11 cellular contexts compared by ENCODE assay signal in genomic region chr15:69573815-69574472, GRCh38.
A peak's percentile ranks its signal among the peaks of the same experiment; 100 is the strongest.
DNase-seq lines count a peak whose midpoint lies in the region; ATAC-seq, FAIRE-seq and TF ChIP-seq lines count a peak whose summit lies in the region.
"Had no signal": no experiment of that assay in that cellular context is flagged by ENCODE, and none has a peak within 500 bp of the region (broad histone marks: within the 10 kb centered on the region; RNA-seq: fewer than 3 reads in every experiment).

No MANE protein-coding gene starts in this region.

- H3K36me3 Mint-ChIP-seq in GM23338 (ENCODE audit: low read depth) (no peaks in the 10 kb centered on the region), nephron progenitor cell (ENCODE audit: low read depth) (no peaks in the 10 kb centered on the region)
- H3K36me3 Mint-ChIP-seq: mesothelial cell of epicardium had no signal

- H3K9me3 Mint-ChIP-seq in GM23338 (no peaks in the 10 kb centered on the region), nephron progenitor cell (no peaks in the 10 kb centered on the region)
- H3K9me3 Mint-ChIP-seq: mesothelial cell of epicardium had no signal

- no peak for TF ChIP-seq EP300 in HepG2 (IDR thresholded peaks at IDR 0.05; ENCODE audit: low read depth in 2 of 2, low read length in 2 of 2)
- TF ChIP-seq EP300 in HepG2 (CRISPR knock-in tag; IDR thresholded peaks at IDR 0.05; ENCODE audit: borderline replicate concordance), result no peak

- H3K27ac Mint-ChIP-seq in GM23338, result no peak overlapping the region
- H3K27ac Mint-ChIP-seq in nephron progenitor cell, result no peak overlapping the region
- H3K27ac Mint-ChIP-seq: mesothelial cell of epicardium had no signal

- TF ChIP-seq CTCF in GM23338 (conservative IDR thresholded peaks at IDR 0.05; ENCODE audit: low read depth in 2 of 2), result no peak
- TF ChIP-seq CTCF in nephron progenitor cell (IDR thresholded peaks at IDR 0.05), result no peak
- TF ChIP-seq CTCF in GM10266 (IDR thresholded peaks at IDR 0.05; ENCODE audit: control insufficient read depth, insufficient read depth, low read depth, missing control alignments), result no peak
- TF ChIP-seq CTCF in HepG2 (CRISPR knock-in tag; IDR thresholded peaks at IDR 0.05), result no peak

- no peak overlapping the region for H3K9ac ChIP-seq in HepG2 (ENCODE audit: insufficient read depth, low read depth, low read length)

- H2AFZ ChIP-seq in GM23338, result peak overlapping the region; percentile 52; the same call in 1 of the 2 replicates
- no peak overlapping the region for H2AFZ ChIP-seq in HepG2 (ENCODE audit: low read length)

- H3K36me3 ChIP-seq in GM23338 (ENCODE audit: insufficient read depth), result no peaks in the 10 kb centered on the region
- no peaks in the 10 kb centered on the region for H3K36me3 ChIP-seq in HepG2 (replicated peaks in 1 of 2; ENCODE audit: control insufficient read depth in 1 of 2, insufficient read depth in 2 of 2, low read length in 2 of 2)

- no TSS peak for BruUV-seq in HepG2 (replicated peaks; lab: Mats Ljungman, UMichigan)

- H3K27ac ChIP-seq in GM23338 (ENCODE audit: low read depth) (no peak overlapping the region), caudate nucleus (ENCODE audit: low read depth, low read length) (no peak overlapping the region), HepG2 (ENCODE audit: extremely low read length, insufficient read depth, low read length) (no peak overlapping the region)

- H3K27me3 ChIP-seq in GM23338 (ENCODE audit: insufficient read depth) (no peaks in the 10 kb centered on the region), HepG2 (ENCODE audit: control insufficient read depth in 1 of 2, insufficient read depth in 2 of 2, low read length in 2 of 2) (peaks cover 16 to 93% of the 10 kb centered on the region in 2 experiments; a peak in 4 of 5 replicates)

- H3K27me3 Mint-ChIP-seq in GM23338 (ENCODE audit: insufficient read depth, low read depth, poor library complexity) (peaks cover 8% of the 10 kb centered on the region), nephron progenitor cell (ENCODE audit: low read depth, poor library complexity) (peaks cover 43% of the 10 kb centered on the region)

- H3K4me1 Mint-ChIP-seq in GM23338, result peaks cover 10% of the 10 kb centered on the region
- H3K4me1 Mint-ChIP-seq in nephron progenitor cell, result peaks cover 13% of the 10 kb centered on the region

- H3K4me3 ChIP-seq in GM23338 (no peak overlapping the region), HepG2 (replicated peaks in 1 of 3; ENCODE audit: insufficient read depth in 1 of 3, low read depth in 2 of 3, low read length in 3 of 3) (no peak overlapping the region)

- ATAC-seq in GM23338 (no peak; the same call in 1 of the 3 replicates), HepG2 (no peak), GM18858 (IDR thresholded peaks at IDR 0.05; ENCODE audit: unreplicated experiment) (no peak)

- 11% methylated on average over 13 of the region's 13 CpGs for whole genome bisulfite sequencing in HepG2 (ENCODE audit: low lambda C conversion rate)

- H3K4me3 Mint-ChIP-seq in GM23338, result no peak overlapping the region
- no peak overlapping the region for H3K4me3 Mint-ChIP-seq in nephron progenitor cell
- H3K4me3 Mint-ChIP-seq: mesothelial cell of epicardium had no signal

- no peaks in the 10 kb centered on the region for H3F3A ChIP-seq in GM23338 (replicated peaks; ENCODE audit: low read depth)

- H3K4me2 ChIP-seq in GM23338 (no peak overlapping the region), HepG2 (ENCODE audit: low read depth, low read length) (no peak overlapping the region)

- CTCF ChIA-PET in HepG2 (lab: Yijun Ruan, JAX; ENCODE audit: low intra/inter-chr PET ratio, low total read pairs), result no interaction called here

- no peaks in the 10 kb centered on the region for H3K9me2 ChIP-seq in GM23338 (ENCODE audit: insufficient read depth)

- TF ChIP-seq POLR2A in HepG2 (IDR thresholded peaks at IDR 0.05; ENCODE audit: insufficient read depth in 1 of 2, low read depth in 2 of 2, low read length in 2 of 2), result no peak

- no peaks in the 10 kb centered on the region for H3K9me3 ChIP-seq in HepG2 (ENCODE audit: low read length)

- TF ChIP-seq RAD21 in HepG2 (CRISPR knock-in tag; IDR thresholded peaks at IDR 0.05), result no peak

- H3K79me2 ChIP-seq in GM23338 (replicated peaks; ENCODE audit: insufficient read depth) (no peaks in the 10 kb centered on the region), HepG2 (ENCODE audit: insufficient read depth, low read length) (no peaks in the 10 kb centered on the region)

- no peak for DNase-seq in GM23338 (ENCODE audit: low spot score)
- peak; percentile 56 to 64 for DNase-seq in activated CD4-positive, alpha-beta T cell treated with anti-CD3 and anti-CD28 coated beads, Interleukin-2, amount 50 U/mL, for 4 hours
- DNase-seq in caudate nucleus (lab: John Stamatoyannopoulos, UW), result peak in 48 of 61 donors; percentile 6 to 95 (median 58)
- peak; percentile 38 to 79 for DNase-seq in stimulated activated CD4-positive, alpha-beta T cell treated with anti-CD3 and anti-CD28 coated beads, Interleukin-4, amount 100 ng/mL, for 4 hours
- DNase-seq in nephron progenitor cell, result no peak
- DNase-seq in GM10266 (ENCODE audit: extremely low spot score), result no peak
- no peak for DNase-seq in HepG2 (ENCODE audit: low spot score)
- DNase-seq: Kasumi-1, SHP77 had no signal

- FAIRE-seq in HepG2 (lab: Jason Lieb, UNC), result no peak

- H4K20me1 ChIP-seq in GM23338 (replicated peaks; ENCODE audit: insufficient read depth) (no peaks in the 10 kb centered on the region), HepG2 (ENCODE audit: insufficient read depth, low read length) (peaks cover 51% of the 10 kb centered on the region; the same call in 1 of the 2 replicates)

- H3K4me1 ChIP-seq in GM23338 (ENCODE audit: insufficient read depth) (no peaks in the 10 kb centered on the region), HepG2 (ENCODE audit: insufficient read depth, low read length) (no peaks in the 10 kb centered on the region)

- POLR2A ChIA-PET in HepG2 (lab: Yijun Ruan, JAX), result no interaction called here

- intact Hi-C loops in HepG2 (cut with micrococcal nuclease; ENCODE audit: unreplicated experiment), result no loop called here

- in situ Hi-C loops in HepG2 (cut with HindIII; ENCODE audit: extremely low pct_ligation_motif_present, low pct_unique_long_range_greater_than_20kb), result no loop called here

TF ChIP-seq in GM23338, 12 proteins besides CTCF, POLR2A, EP300 and RAD21:
- TF ChIP-seq EZH2phosphoT487 (IDR thresholded peaks at IDR 0.05; ENCODE audit: unreplicated experiment) (no peak), POLR2AphosphoS5 (IDR thresholded peaks at IDR 0.05; ENCODE audit: low read depth) (no peak), STAT1 (IDR thresholded peaks at IDR 0.05; ENCODE audit: unreplicated experiment) (no peak), ZNF331 (CRISPR knock-in tag; IDR thresholded peaks at IDR 0.05; ENCODE audit: low read depth) (no peak)

TF ChIP-seq in HepG2, 621 proteins besides CTCF, POLR2A, EP300 and RAD21:
- TF ChIP-seq ZNF235 (CRISPR knock-in tag; IDR thresholded peaks at IDR 0.05; ENCODE audit: borderline replicate concordance) (no peak), HDAC1 (CRISPR knock-in tag; IDR thresholded peaks at IDR 0.05) (no peak), RXRA (CRISPR knock-in tag; IDR thresholded peaks at IDR 0.05) (no peak), ZSCAN30 (CRISPR knock-in tag; IDR thresholded peaks at IDR 0.05) (no peak), IKZF5 (CRISPR knock-in tag; IDR thresholded peaks at IDR 0.05) (no peak), CENPBD1 (CRISPR knock-in tag; IDR thresholded peaks at IDR 0.05; ENCODE audit: borderline replicate concordance, low read depth) (no peak), ZNF547 (CRISPR knock-in tag; IDR thresholded peaks at IDR 0.05) (no peak), CENPT (CRISPR knock-in tag; IDR thresholded peaks at IDR 0.05; ENCODE audit: low read depth) (no peak), POLR2G (IDR thresholded peaks at IDR 0.05; ENCODE audit: low read depth, low read length) (no peak)
- TF ChIP-seq, protein P1, sequence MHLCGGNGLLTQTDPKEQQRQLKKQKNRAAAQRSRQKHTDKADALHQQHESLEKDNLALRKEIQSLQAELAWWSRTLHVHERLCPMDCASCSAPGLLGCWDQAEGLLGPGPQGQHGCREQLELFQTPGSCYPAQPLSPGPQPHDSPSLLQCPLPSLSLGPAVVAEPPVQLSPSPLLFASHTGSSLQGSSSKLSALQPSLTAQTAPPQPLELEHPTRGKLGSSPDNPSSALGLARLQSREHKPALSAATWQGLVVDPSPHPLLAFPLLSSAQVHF (CRISPR knock-in tag; IDR thresholded peaks at IDR 0.05), result no peak
- TF ChIP-seq, protein P2, sequence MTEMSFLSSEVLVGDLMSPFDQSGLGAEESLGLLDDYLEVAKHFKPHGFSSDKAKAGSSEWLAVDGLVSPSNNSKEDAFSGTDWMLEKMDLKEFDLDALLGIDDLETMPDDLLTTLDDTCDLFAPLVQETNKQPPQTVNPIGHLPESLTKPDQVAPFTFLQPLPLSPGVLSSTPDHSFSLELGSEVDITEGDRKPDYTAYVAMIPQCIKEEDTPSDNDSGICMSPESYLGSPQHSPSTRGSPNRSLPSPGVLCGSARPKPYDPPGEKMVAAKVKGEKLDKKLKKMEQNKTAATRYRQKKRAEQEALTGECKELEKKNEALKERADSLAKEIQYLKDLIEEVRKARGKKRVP (CRISPR knock-in tag; IDR thresholded peaks at IDR 0.05), result no peak

Comparison
In these comparisons a context has a peak if more than half of its experiments do, and no peak if none do; other contexts are left out.
1. DNase-seq: peak in activated CD4-positive, alpha-beta T cell treated with anti-CD3 and anti-CD28 coated beads, Interleukin-2, amount 50 U/mL, for 4 hours (2 of 2), caudate nucleus (48 of 61) and stimulated activated CD4-positive, alpha-beta T cell treated with anti-CD3 and anti-CD28 coated beads, Interleukin-4, amount 100 ng/mL, for 4 hours (2 of 2); none in GM23338 (single experiment), nephron progenitor cell (single experiment), GM10266 (single experiment) and HepG2 (single experiment).